Comparison of ENCODE assay signal across 39 cellular contexts in genomic region chr9:124470306-124470705, GRCh38. TPM values are rescaled to one million over a fixed set of nuclear protein-coding genes. Genes with fewer than 3 reads are reported as not detected.
"Had no signal": no experiment of that assay in that cellular context is flagged by ENCODE, and none has a peak within 500 bp of the region (broad histone marks: within the 10 kb centered on the region; RNA-seq: fewer than 3 reads in every experiment).

No MANE protein-coding gene starts in this region.

- H3K27me3 Mint-ChIP-seq: activated CD4-positive, alpha-beta memory T cell treated with anti-CD3 and anti-CD28 coated beads, Interleukin-2, amount 10 ng/mL, durations not matched to agents 7 days and 5 days; activated CD8-positive, alpha-beta memory T cell treated with anti-CD3 and anti-CD28 coated beads, Interleukin-2, amount 10 ng/mL, durations not matched to agents 7 days and 5 days; activated naive CD8-positive, alpha-beta T cell treated with anti-CD3 and anti-CD28 coated beads, Interleukin-2, amount 10 ng/mL, durations not matched to agents 7 days and 5 days had no signal

- H3K4me3 ChIP-seq: ascending aorta, cardiac muscle cell had no signal

- H3K4me3 Mint-ChIP-seq: activated B cell treated with CpG ODN at 0.5 μM for 24 hours; activated CD4-positive, alpha-beta memory T cell treated with anti-CD3 and anti-CD28 coated beads, Interleukin-2, amount 10 ng/mL, durations not matched to agents 7 days and 5 days; activated CD4-positive, alpha-beta T cell treated with anti-CD3 and anti-CD28 coated beads, Interleukin-2, amount 10 ng/mL, durations not matched to agents 24 days and 14 days; activated CD8-positive, alpha-beta memory T cell treated with anti-CD3 and anti-CD28 coated beads, Interleukin-2, amount 10 ng/mL, durations not matched to agents 7 days and 5 days; activated CD8-positive, alpha-beta T cell treated with anti-CD3 and anti-CD28 coated beads, Interleukin-2, amount 10 ng/mL, durations not matched to agents 7 days and 5 days; activated naive CD4-positive, alpha-beta T cell treated with anti-CD3 and anti-CD28 coated beads, Interleukin-2, amount 10 ng/mL, durations not matched to agents 7 days and 5 days; activated naive CD4-positive, alpha-beta T cell treated with anti-CD3 and anti-CD28 coated beads, Interleukin-2, amount 50 U/mL, for 24 hours; activated naive CD8-positive, alpha-beta T cell; activated naive CD8-positive, alpha-beta T cell treated with anti-CD3 and anti-CD28 coated beads, Interleukin-2, amount 10 ng/mL, durations not matched to agents 7 days and 5 days; activated naive CD8-positive, alpha-beta T cell treated with anti-CD3 and anti-CD28 coated beads, Interleukin-2, amount 50 U/mL, for 24 hours; activated T-cell treated with anti-CD3 and anti-CD28 coated beads, Interleukin-2, amount 50 U/mL, for 24 hours; brain; central memory CD8-positive, alpha-beta T cell; T-helper 1 cell treated with Interleukin-12 subunit alpha and Interleukin-12 subunit beta and Interleukin-4 antibody, amounts not matched to agents 30 μg/mL and 1 μg/mL, for 36 hours; T-helper 2 cell treated with Interferon-gamma antibody and Interleukin-4, amounts not matched to agents 5 μg/mL and 100 μg/mL, for 36 hours had no signal

- FAIRE-seq: TTC549 had no signal

- H3K4me1 ChIP-seq: ascending aorta had no signal

- H3K9me3 Mint-ChIP-seq: activated B cell treated with CpG ODN at 0.5 μM for 24 hours; activated CD4-positive, alpha-beta memory T cell treated with anti-CD3 and anti-CD28 coated beads, Interleukin-2, amount 10 ng/mL, durations not matched to agents 7 days and 5 days; activated CD4-positive, alpha-beta T cell treated with anti-CD3 and anti-CD28 coated beads, Interleukin-2, amount 10 ng/mL, durations not matched to agents 24 days and 14 days; activated naive CD4-positive, alpha-beta T cell treated with anti-CD3 and anti-CD28 coated beads, Interleukin-2, amount 10 ng/mL, durations not matched to agents 7 days and 5 days; activated naive CD4-positive, alpha-beta T cell treated with anti-CD3 and anti-CD28 coated beads, Interleukin-2, amount 50 U/mL, for 24 hours; activated naive CD8-positive, alpha-beta T cell treated with anti-CD3 and anti-CD28 coated beads, Interleukin-2, amount 10 ng/mL, durations not matched to agents 7 days and 5 days; activated naive CD8-positive, alpha-beta T cell treated with anti-CD3 and anti-CD28 coated beads, Interleukin-2, amount 50 U/mL, for 24 hours; activated T-cell treated with anti-CD3 and anti-CD28 coated beads, Interleukin-2, amount 50 U/mL, for 24 hours; activated T-helper 2 cell treated with anti-CD3 and anti-CD28 coated beads, Interferon-gamma antibody, Interleukin-2, Interleukin-4, amounts not matched to agents 10 μg/mL and 5 μg/mL and 100 μg/mL, durations not matched to agents 14 hours and 24 hours and 36 hours; central memory CD8-positive, alpha-beta T cell; T-helper 1 cell treated with Interleukin-12 subunit alpha and Interleukin-12 subunit beta and Interleukin-4 antibody, amounts not matched to agents 30 μg/mL and 1 μg/mL, for 36 hours; T-helper 2 cell treated with Interferon-gamma antibody and Interleukin-4, amounts not matched to agents 5 μg/mL and 100 μg/mL, for 36 hours had no signal

- H3K9me3 ChIP-seq: ascending aorta had no signal

- H3K27ac Mint-ChIP-seq: activated B cell treated with CpG ODN at 0.5 μM for 24 hours; activated CD4-positive, alpha-beta memory T cell treated with anti-CD3 and anti-CD28 coated beads, Interleukin-2, amount 10 ng/mL, durations not matched to agents 7 days and 5 days; activated CD4-positive, alpha-beta T cell treated with anti-CD3 and anti-CD28 coated beads, Interleukin-2, amount 10 ng/mL, durations not matched to agents 24 days and 14 days; activated CD8-positive, alpha-beta memory T cell treated with anti-CD3 and anti-CD28 coated beads, Interleukin-2, amount 10 ng/mL, durations not matched to agents 7 days and 5 days; activated CD8-positive, alpha-beta T cell treated with anti-CD3 and anti-CD28 coated beads, Interleukin-2, amount 10 ng/mL, durations not matched to agents 7 days and 5 days; activated naive CD4-positive, alpha-beta T cell treated with anti-CD3 and anti-CD28 coated beads, Interleukin-2, amount 10 ng/mL, durations not matched to agents 7 days and 5 days; activated naive CD4-positive, alpha-beta T cell treated with anti-CD3 and anti-CD28 coated beads, Interleukin-2, amount 50 U/mL, for 24 hours; activated naive CD8-positive, alpha-beta T cell; activated naive CD8-positive, alpha-beta T cell treated with anti-CD3 and anti-CD28 coated beads, Interleukin-2, amount 10 ng/mL, durations not matched to agents 7 days and 5 days; activated naive CD8-positive, alpha-beta T cell treated with anti-CD3 and anti-CD28 coated beads, Interleukin-2, amount 50 U/mL, for 24 hours; activated T-cell treated with anti-CD3 and anti-CD28 coated beads, Interleukin-2, amount 50 U/mL, for 24 hours; activated T-helper 2 cell treated with anti-CD3 and anti-CD28 coated beads, Interferon-gamma antibody, Interleukin-2, Interleukin-4, amounts not matched to agents 10 μg/mL and 5 μg/mL and 100 μg/mL, durations not matched to agents 14 hours and 24 hours and 36 hours; brain; T-helper 1 cell treated with Interleukin-12 subunit alpha and Interleukin-12 subunit beta and Interleukin-4 antibody, amounts not matched to agents 30 μg/mL and 1 μg/mL, for 36 hours; T-helper 2 cell treated with Interferon-gamma antibody and Interleukin-4, amounts not matched to agents 5 μg/mL and 100 μg/mL, for 36 hours had no signal

- H3K27ac ChIP-seq: ascending aorta, cardiac muscle cell, VCaP had no signal

- H3K36me3 ChIP-seq: ascending aorta, cardiac muscle cell had no signal

- H3K27me3 ChIP-seq: ascending aorta, cardiac muscle cell had no signal

- H3K4me1 Mint-ChIP-seq: activated CD4-positive, alpha-beta memory T cell treated with anti-CD3 and anti-CD28 coated beads, Interleukin-2, amount 10 ng/mL, durations not matched to agents 7 days and 5 days; activated CD4-positive, alpha-beta T cell treated with anti-CD3 and anti-CD28 coated beads, Interleukin-2, amount 10 ng/mL, durations not matched to agents 24 days and 14 days; activated CD8-positive, alpha-beta memory T cell treated with anti-CD3 and anti-CD28 coated beads, Interleukin-2, amount 10 ng/mL, durations not matched to agents 7 days and 5 days; activated naive CD4-positive, alpha-beta T cell treated with anti-CD3 and anti-CD28 coated beads, Interleukin-2, amount 10 ng/mL, durations not matched to agents 7 days and 5 days; activated naive CD4-positive, alpha-beta T cell treated with anti-CD3 and anti-CD28 coated beads, Interleukin-2, amount 50 U/mL, for 24 hours; activated naive CD8-positive, alpha-beta T cell treated with anti-CD3 and anti-CD28 coated beads, Interleukin-2, amount 10 ng/mL, durations not matched to agents 7 days and 5 days; activated naive CD8-positive, alpha-beta T cell treated with anti-CD3 and anti-CD28 coated beads, Interleukin-2, amount 50 U/mL, for 24 hours; central memory CD8-positive, alpha-beta T cell had no signal

- H3K36me3 Mint-ChIP-seq: activated CD8-positive, alpha-beta memory T cell treated with anti-CD3 and anti-CD28 coated beads, Interleukin-2, amount 10 ng/mL, durations not matched to agents 7 days and 5 days; activated naive CD4-positive, alpha-beta T cell treated with anti-CD3 and anti-CD28 coated beads, Interleukin-2, amount 10 ng/mL, durations not matched to agents 7 days and 5 days; activated naive CD4-positive, alpha-beta T cell treated with anti-CD3 and anti-CD28 coated beads, Interleukin-2, amount 50 U/mL, for 24 hours; activated naive CD8-positive, alpha-beta T cell; activated naive CD8-positive, alpha-beta T cell treated with anti-CD3 and anti-CD28 coated beads, Interleukin-2, amount 10 ng/mL, durations not matched to agents 7 days and 5 days; brain had no signal

- DNase-seq: activated B cell treated with CpG ODN at 0.5 μM for 24 hours; activated CD4-positive, alpha-beta memory T cell treated with anti-CD3 and anti-CD28 coated beads, Interleukin-2, amount 10 ng/mL, durations not matched to agents 7 days and 5 days; activated CD4-positive, alpha-beta T cell treated with anti-CD3 and anti-CD28 coated beads for 4 hours; activated CD4-positive, alpha-beta T cell treated with anti-CD3 and anti-CD28 coated beads, Interleukin-2, amount 10 ng/mL, durations not matched to agents 24 days and 14 days; activated CD4-positive, alpha-beta T cell treated with anti-CD3 and anti-CD28 coated beads, Interleukin-2, amount 50 U/mL, for 1 hour; activated CD4-positive, alpha-beta T cell treated with anti-CD3 and anti-CD28 coated beads, Interleukin-2, amount 50 U/mL, for 48 hours; activated CD4-positive, CD25-positive, alpha-beta regulatory T cell treated with anti-CD3 and anti-CD28 coated beads, Interleukin-2, amount 50 U/mL, for 72 hours; activated CD8-positive, alpha-beta memory T cell treated with anti-CD3 and anti-CD28 coated beads for 24 hours; activated CD8-positive, alpha-beta memory T cell treated with anti-CD3 and anti-CD28 coated beads, Interleukin-2, amount 10 ng/mL, durations not matched to agents 7 days and 5 days; activated CD8-positive, alpha-beta memory T cell treated with anti-CD3 and anti-CD28 coated beads, Interleukin-2, amount 50 U/mL, for 48 hours; activated CD8-positive, alpha-beta T cell treated with anti-CD3 and anti-CD28 coated beads, Interleukin-2, amount 10 ng/mL, durations not matched to agents 7 days and 5 days; activated effector memory CD4-positive, alpha-beta T cell treated with Interleukin-2 at 50 U/mL for 16 hours; activated gamma-delta T cell; activated naive CD4-positive, alpha-beta T cell treated with anti-CD3 and anti-CD28 coated beads, Interleukin-2, amount 10 ng/mL, durations not matched to agents 7 days and 5 days; activated naive CD4-positive, alpha-beta T cell treated with Interleukin-2 at 50 U/mL for 16 hours; activated naive CD8-positive, alpha-beta T cell treated with anti-CD3 and anti-CD28 coated beads, Interleukin-2, amount 10 ng/mL, durations not matched to agents 7 days and 5 days; activated naive CD8-positive, alpha-beta T cell treated with anti-CD3 and anti-CD28 coated beads, Interleukin-2, amount 50 U/mL, for 24 hours; activated T-cell treated with anti-CD3 and anti-CD28 coated beads, Interleukin-2, amount 50 U/mL, for 24 hours; activated T-cell treated with anti-CD3 and anti-CD28 coated beads, Interleukin-2, amount 50 U/mL, for 48 hours; amygdala; anterior cingulate cortex; cerebellar nuclear complex; T-helper 1 cell; T-helper 2 cell; T-helper 9 cell had no signal

RNA-seq across cellular contexts. Expression of gene ADGRD2, which starts 20.1 kb away (rescaled TPM):
- total RNA-seq: activated B cell treated with CpG ODN at 0.5 μM for 24 hours; activated CD4-positive, alpha-beta memory T cell treated with anti-CD3 and anti-CD28 coated beads, Interleukin-2, amount 10 ng/mL, durations not matched to agents 7 days and 5 days; activated CD4-positive, alpha-beta T cell treated with anti-CD3 and anti-CD28 coated beads, Interleukin-2, amount 10 ng/mL, durations not matched to agents 24 days and 14 days; activated CD8-positive, alpha-beta memory T cell treated with anti-CD3 and anti-CD28 coated beads, Interleukin-2, amount 10 ng/mL, durations not matched to agents 7 days and 5 days; activated CD8-positive, alpha-beta T cell treated with anti-CD3 and anti-CD28 coated beads, Interleukin-2, amount 10 ng/mL, durations not matched to agents 7 days and 5 days; activated naive CD8-positive, alpha-beta T cell treated with anti-CD3 and anti-CD28 coated beads, Interleukin-2, amount 10 ng/mL, durations not matched to agents 7 days and 5 days; activated T-helper 2 cell treated with anti-CD3 and anti-CD28 coated beads, Interferon-gamma antibody, Interleukin-2, Interleukin-4, amounts not matched to agents 10 μg/mL and 5 μg/mL and 100 μg/mL, durations not matched to agents 14 hours and 24 hours and 36 hours; ascending aorta; bronchial epithelial cell; cardiac muscle cell; chondrocyte had no signal
- polyA plus RNA-seq: adipose tissue, cardiac muscle cell had no signal

RNA-seq across cellular contexts. Expression of gene NR5A1, which starts 36.9 kb away (rescaled TPM):
- total RNA-seq: activated B cell treated with CpG ODN at 0.5 μM for 24 hours; activated CD4-positive, alpha-beta memory T cell treated with anti-CD3 and anti-CD28 coated beads, Interleukin-2, amount 10 ng/mL, durations not matched to agents 7 days and 5 days; activated CD4-positive, alpha-beta T cell treated with anti-CD3 and anti-CD28 coated beads, Interleukin-2, amount 10 ng/mL, durations not matched to agents 24 days and 14 days; activated CD8-positive, alpha-beta memory T cell treated with anti-CD3 and anti-CD28 coated beads, Interleukin-2, amount 10 ng/mL, durations not matched to agents 7 days and 5 days; activated CD8-positive, alpha-beta T cell treated with anti-CD3 and anti-CD28 coated beads, Interleukin-2, amount 10 ng/mL, durations not matched to agents 7 days and 5 days; activated naive CD8-positive, alpha-beta T cell treated with anti-CD3 and anti-CD28 coated beads, Interleukin-2, amount 10 ng/mL, durations not matched to agents 7 days and 5 days; activated T-helper 2 cell treated with anti-CD3 and anti-CD28 coated beads, Interferon-gamma antibody, Interleukin-2, Interleukin-4, amounts not matched to agents 10 μg/mL and 5 μg/mL and 100 μg/mL, durations not matched to agents 14 hours and 24 hours and 36 hours; bronchial epithelial cell; chondrocyte had no signal
- polyA plus RNA-seq: cardiac muscle cell had no signal
